ENCODE assay signal across 24 cellular contexts in the genomic region with DNA sequence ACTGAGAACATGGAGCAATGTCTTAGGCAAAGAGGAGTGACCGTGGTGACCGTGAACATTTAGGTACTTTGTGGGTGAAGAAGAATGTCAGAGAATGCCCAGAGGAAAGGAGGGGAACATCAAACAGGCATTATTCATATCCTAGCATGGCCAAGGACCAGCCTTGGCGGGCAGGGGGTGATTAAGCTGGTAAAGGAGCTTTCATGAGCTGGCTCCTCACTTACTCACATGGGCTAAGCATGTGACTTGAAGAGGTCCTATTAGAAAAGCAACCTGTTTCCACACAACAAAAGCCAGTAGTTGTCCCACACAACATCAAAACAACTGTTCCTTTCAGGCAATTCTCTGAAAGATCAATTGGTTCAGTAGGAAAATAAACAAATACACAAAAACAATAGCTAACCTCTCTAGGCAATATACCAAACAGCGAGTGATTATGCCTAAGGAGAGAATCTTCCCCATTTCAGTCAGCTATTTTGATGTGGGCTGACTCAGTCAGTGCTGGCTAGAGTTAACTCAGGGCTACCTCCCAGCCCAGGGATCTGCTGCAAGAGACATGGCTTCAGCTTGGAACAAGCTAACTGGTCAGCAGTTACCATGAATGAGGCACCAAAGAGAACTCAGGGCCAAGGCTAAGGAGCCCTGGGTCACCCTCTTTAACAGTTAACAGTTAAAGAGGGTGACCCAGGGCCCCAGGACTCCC.
A peak's percentile ranks its signal among the peaks of the same experiment; 100 is the strongest.
DNase-seq lines count a peak whose midpoint lies in the region; ATAC-seq and TF ChIP-seq lines count a peak whose summit lies in the region.
"Had no signal": no experiment of that assay in that cellular context is flagged by ENCODE, and none has a peak within 500 bp of the region (broad histone marks: within the 10 kb centered on the region; RNA-seq: fewer than 3 reads in every experiment).

No MANE protein-coding gene starts in this region.

- no peak overlapping the region for H3K4ac ChIP-seq in mesendoderm (ENCODE audit: low read depth, low read length)

- H3K9me3 ChIP-seq in prostate gland, result no peaks in the 10 kb centered on the region
- no peaks in the 10 kb centered on the region for H3K9me3 ChIP-seq in aorta (ENCODE audit: control insufficient read depth, low read length)
- H3K9me3 ChIP-seq in tibial nerve, result peaks cover 0 to 11% (median 0%) of the 10 kb centered on the region in 4 donors
- H3K9me3 ChIP-seq: uterus had no signal

- TF ChIP-seq CTCF in prostate gland (IDR thresholded peaks at IDR 0.05), result no peak
- no peak for TF ChIP-seq CTCF in tibial nerve (IDR thresholded peaks at IDR 0.05)

- H3K79me2 ChIP-seq in mesendoderm (ENCODE audit: control insufficient read depth, insufficient read depth, low read length), result no peaks in the 10 kb centered on the region

- no peak for TF ChIP-seq EP300 in tibial nerve (IDR thresholded peaks at IDR 0.05)

- peak overlapping the region; percentile 38 for H3K56ac ChIP-seq in mesendoderm (ENCODE audit: low read length)

- no peak overlapping the region for H3K4me3 ChIP-seq in mesendoderm (ENCODE audit: low read length)
- no peak overlapping the region for H3K4me3 ChIP-seq in prostate gland
- no peak overlapping the region for H3K4me3 ChIP-seq in aorta (ENCODE audit: low read length in 2 of 2)
- H3K4me3 ChIP-seq in tibial nerve, result no peak overlapping the region
- H3K4me3 ChIP-seq: left lung, PC-9, uterus had no signal

- intact Hi-C loops in dendritic cell treated with granulocyte-macrophage colony-stimulating factor and Interleukin-4, amounts not matched to agents 40 ng/mL and 50 ng/mL, for 4 days (cut with micrococcal nuclease), result no loop called here
- intact Hi-C loops in prostate gland (cut with DNase I), result no loop called here
- intact Hi-C loops in aorta (cut with DNase I), result loop anchor here (5.0 kb wide), 2 partner anchors 43 to 112 kb away; no protein-coding TSS in a partner anchor

- no CpG with 5 or more reads among the region's 4 CpGs for WGBS in mesendoderm (ENCODE audit: extremely low coverage, insufficient coverage, low lambda C conversion rate)
- WGBS in prostate gland, result 94% methylated on average over 4 of the region's 4 CpGs
- WGBS in aorta, 2 donors, result 96 to 99% methylated on average over 4 of the region's 4 CpGs
- 89% methylated on average over 4 of the region's 4 CpGs for WGBS in tibial nerve, 2 donors

- H3K9ac ChIP-seq in mesendoderm (ENCODE audit: low read length), result no peak overlapping the region

- H3K27ac Mint-ChIP-seq in dendritic cell treated with granulocyte-macrophage colony-stimulating factor and Interleukin-4, amounts not matched to agents 40 ng/mL and 50 ng/mL, for 4 days, result peak overlapping the region; percentile 61
- H3K27ac Mint-ChIP-seq: activated CD4-positive, alpha-beta T cell treated with anti-CD3 and anti-CD28 coated beads, Interleukin-2, amount 10 ng/mL, durations not matched to agents 24 days and 14 days; activated CD8-positive, alpha-beta memory T cell treated with anti-CD3 and anti-CD28 coated beads, Interleukin-2, amount 10 ng/mL, durations not matched to agents 7 days and 5 days; activated naive CD4-positive, alpha-beta T cell treated with anti-CD3 and anti-CD28 coated beads, Interleukin-2, amount 50 U/mL, for 24 hours; nephron progenitor cell; stimulated activated memory B cell treated with anti-CD40 and anti-IgM and Interleukin-4, amounts not matched to agents 10 μg/mL and 1 μg/mL and 100 μg/mL, for 72 hours; T-cell had no signal

- no peak overlapping the region for H3K27ac ChIP-seq in mesendoderm (ENCODE audit: low read depth, low read length)
- no peak overlapping the region for H3K27ac ChIP-seq in prostate gland
- H3K27ac ChIP-seq in aorta (ENCODE audit: low read depth in 1 of 2, low read length in 2 of 2), result no peak overlapping the region
- H3K27ac ChIP-seq in tibial nerve, result no peak overlapping the region
- H3K27ac ChIP-seq: left lung, PC-9 had no signal

- ATAC-seq in GM19463 (IDR thresholded peaks at IDR 0.05; ENCODE audit: unreplicated experiment), result no peak
- ATAC-seq in aorta (ENCODE audit: low FRiP score), result no peak
- ATAC-seq: activated CD8-positive, alpha-beta memory T cell treated with anti-CD3 and anti-CD28 coated beads, Interleukin-2, amount 10 ng/mL, durations not matched to agents 7 days and 5 days; left lung; stimulated activated memory B cell treated with anti-CD40 and anti-IgM and Interleukin-4, amounts not matched to agents 10 μg/mL and 1 μg/mL and 100 μg/mL, for 72 hours; T-cell had no signal

- H3K27me3 ChIP-seq in mesendoderm (ENCODE audit: insufficient read depth, low read length, poor library complexity) (no peaks in the 10 kb centered on the region), prostate gland (replicated peaks; ENCODE audit: insufficient read depth) (no peaks in the 10 kb centered on the region), aorta (ENCODE audit: control insufficient read depth in 1 of 2, insufficient read depth in 2 of 2, low read length in 1 of 2) (no peaks in the 10 kb centered on the region), tibial nerve (no peaks in the 10 kb centered on the region)
- H3K27me3 ChIP-seq: left lung, uterus had no signal

- H3K79me1 ChIP-seq in mesendoderm (ENCODE audit: low read length), result no peaks in the 10 kb centered on the region

- H3K27me3 Mint-ChIP-seq in dendritic cell treated with granulocyte-macrophage colony-stimulating factor and Interleukin-4, amounts not matched to agents 40 ng/mL and 50 ng/mL, for 4 days, result peaks cover under 1% of the 10 kb centered on the region

- H3K36me3 ChIP-seq in mesendoderm (ENCODE audit: control insufficient read depth, insufficient read depth, low read length) (no peaks in the 10 kb centered on the region), prostate gland (no peaks in the 10 kb centered on the region), aorta (ENCODE audit: control insufficient read depth in 1 of 2, insufficient read depth in 2 of 2, low read length in 1 of 2) (no peaks in the 10 kb centered on the region), tibial nerve (no peaks in the 10 kb centered on the region)
- H3K36me3 ChIP-seq: left lung, uterus had no signal

- H2AK5ac ChIP-seq in mesendoderm (ENCODE audit: low read length), result no peak overlapping the region

- H2BK5ac ChIP-seq in mesendoderm (ENCODE audit: low read length), result no peak overlapping the region

- no peak overlapping the region for H3K4me3 Mint-ChIP-seq in dendritic cell treated with granulocyte-macrophage colony-stimulating factor and Interleukin-4, amounts not matched to agents 40 ng/mL and 50 ng/mL, for 4 days
- H3K4me3 Mint-ChIP-seq: activated CD4-positive, alpha-beta T cell treated with anti-CD3 and anti-CD28 coated beads, Interleukin-2, amount 10 ng/mL, durations not matched to agents 24 days and 14 days; activated CD8-positive, alpha-beta memory T cell treated with anti-CD3 and anti-CD28 coated beads, Interleukin-2, amount 10 ng/mL, durations not matched to agents 7 days and 5 days; activated naive CD4-positive, alpha-beta T cell treated with anti-CD3 and anti-CD28 coated beads, Interleukin-2, amount 50 U/mL, for 24 hours; CD14-positive monocyte; nephron progenitor cell; stimulated activated memory B cell treated with anti-CD40 and anti-IgM and Interleukin-4, amounts not matched to agents 10 μg/mL and 1 μg/mL and 100 μg/mL, for 72 hours; T-cell had no signal

- H4K8ac ChIP-seq in mesendoderm (ENCODE audit: low read depth, low read length), result no peak overlapping the region

- peaks cover 38% of the 10 kb centered on the region for H3K4me1 Mint-ChIP-seq in dendritic cell treated with granulocyte-macrophage colony-stimulating factor and Interleukin-4, amounts not matched to agents 40 ng/mL and 50 ng/mL, for 4 days (ENCODE audit: low read depth)
- H3K4me1 Mint-ChIP-seq: activated CD4-positive, alpha-beta T cell treated with anti-CD3 and anti-CD28 coated beads, Interleukin-2, amount 10 ng/mL, durations not matched to agents 24 days and 14 days; activated CD8-positive, alpha-beta memory T cell treated with anti-CD3 and anti-CD28 coated beads, Interleukin-2, amount 10 ng/mL, durations not matched to agents 7 days and 5 days; activated naive CD4-positive, alpha-beta T cell treated with anti-CD3 and anti-CD28 coated beads, Interleukin-2, amount 50 U/mL, for 24 hours; stimulated activated memory B cell treated with anti-CD40 and anti-IgM and Interleukin-4, amounts not matched to agents 10 μg/mL and 1 μg/mL and 100 μg/mL, for 72 hours; T-cell had no signal

- no peak overlapping the region for H2BK120ac ChIP-seq in mesendoderm (ENCODE audit: low read depth, low read length)

- no peak overlapping the region for H3K18ac ChIP-seq in mesendoderm (ENCODE audit: low read length)

- H4K5ac ChIP-seq in mesendoderm (ENCODE audit: low read length), result no peak overlapping the region

- H3K4me1 ChIP-seq in mesendoderm (ENCODE audit: control insufficient read depth, low read depth, low read length), result no peaks in the 10 kb centered on the region
- no peaks in the 10 kb centered on the region for H3K4me1 ChIP-seq in prostate gland (replicated peaks)
- peaks cover 0 to under 1% of the 10 kb centered on the region in 2 donors for H3K4me1 ChIP-seq in aorta (ENCODE audit: control insufficient read depth in 1 of 2, insufficient read depth in 2 of 2, low read length in 2 of 2)
- H3K4me1 ChIP-seq in tibial nerve, result peaks cover 0 to 15% (median 4%) of the 10 kb centered on the region in 4 donors
- H3K4me1 ChIP-seq: left lung, uterus had no signal

- H3K36me3 Mint-ChIP-seq in dendritic cell treated with granulocyte-macrophage colony-stimulating factor and Interleukin-4, amounts not matched to agents 40 ng/mL and 50 ng/mL, for 4 days (ENCODE audit: low read depth), result no peaks in the 10 kb centered on the region
- H3K36me3 Mint-ChIP-seq: activated CD8-positive, alpha-beta memory T cell treated with anti-CD3 and anti-CD28 coated beads, Interleukin-2, amount 10 ng/mL, durations not matched to agents 7 days and 5 days; activated naive CD4-positive, alpha-beta T cell treated with anti-CD3 and anti-CD28 coated beads, Interleukin-2, amount 50 U/mL, for 24 hours; stimulated activated memory B cell treated with anti-CD40 and anti-IgM and Interleukin-4, amounts not matched to agents 10 μg/mL and 1 μg/mL and 100 μg/mL, for 72 hours had no signal

- H3K23ac ChIP-seq in mesendoderm (ENCODE audit: low read length), result no peak overlapping the region

- no peak overlapping the region for H2BK15ac ChIP-seq in mesendoderm (replicated peaks; ENCODE audit: low read depth)

- DNase-seq in Daoy (ENCODE audit: low read depth) (peak; percentile 11), LHCN-M2 (ENCODE audit: low read depth) (peak; percentile 42), mesendoderm (no peak), prostate gland (ENCODE audit: low spot score) (no peak), aorta (no peak), tibial nerve (ENCODE audit: low spot score in 2 of 2) (no peak)
- DNase-seq: activated CD4-positive, alpha-beta T cell treated with anti-CD3 and anti-CD28 coated beads, Interleukin-2, amount 10 ng/mL, durations not matched to agents 24 days and 14 days; activated CD8-positive, alpha-beta memory T cell treated with anti-CD3 and anti-CD28 coated beads, Interleukin-2, amount 10 ng/mL, durations not matched to agents 7 days and 5 days; effector CD4-positive, alpha-beta T cell; left lung; midbrain; NCI-H1417; NCI-H446; nephron progenitor cell; PC-9; SIG-M5; stimulated activated CD4-positive, alpha-beta T cell treated with anti-CD3 and anti-CD28 coated beads, Interleukin-2, amount 100 ng/mL, for 24 hours; T-cell; uterus had no signal

- no peaks in the 10 kb centered on the region for H3K9me3 Mint-ChIP-seq in dendritic cell treated with granulocyte-macrophage colony-stimulating factor and Interleukin-4, amounts not matched to agents 40 ng/mL and 50 ng/mL, for 4 days
- H3K9me3 Mint-ChIP-seq: activated naive CD4-positive, alpha-beta T cell treated with anti-CD3 and anti-CD28 coated beads, Interleukin-2, amount 50 U/mL, for 24 hours; stimulated activated memory B cell treated with anti-CD40 and anti-IgM and Interleukin-4, amounts not matched to agents 10 μg/mL and 1 μg/mL and 100 μg/mL, for 72 hours; T-cell had no signal

- H3K4me2 ChIP-seq in mesendoderm (ENCODE audit: low read length), result no peak overlapping the region
- H3K4me2 ChIP-seq: PC-9 had no signal

- no peak for TF ChIP-seq POLR2A in prostate gland (IDR thresholded peaks at IDR 0.05)
- TF ChIP-seq POLR2A in tibial nerve (IDR thresholded peaks at IDR 0.05), result no peak

Comparison
In these comparisons a context has a peak if more than half of its experiments do, and no peak if none do; other contexts are left out.
1. DNase-seq: peak in Daoy (single experiment) and LHCN-M2 (single experiment); none in mesendoderm (single experiment), prostate gland (single experiment), aorta (0 of 2) and tibial nerve (0 of 2).
2. intact Hi-C loops: an anchor here in aorta (5.0 kb wide); none called in dendritic cell treated with granulocyte-macrophage colony-stimulating factor and Interleukin-4, amounts not matched to agents 40 ng/mL and 50 ng/mL, for 4 days and prostate gland.